1 cellular context compared by ENCODE assay signal in the genomic region with DNA sequence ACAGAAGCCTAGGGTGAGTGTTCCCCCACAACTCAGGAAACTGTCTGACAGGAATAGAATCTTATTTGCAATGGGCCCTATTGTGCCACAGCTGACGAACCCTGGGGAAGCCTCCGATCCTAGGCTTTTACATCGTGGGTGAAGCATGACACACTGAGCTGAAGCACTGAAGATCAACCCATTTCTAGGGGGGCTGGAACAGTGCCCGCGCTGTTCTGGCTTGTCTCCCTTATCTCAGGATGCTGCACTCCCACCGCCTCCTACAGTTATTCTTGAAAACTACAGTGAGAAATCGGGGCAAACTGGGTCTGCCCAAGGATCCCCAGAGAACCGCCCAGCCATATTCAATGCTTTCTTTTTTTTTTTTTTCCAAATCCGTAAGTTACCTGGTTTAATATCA.
TF ChIP-seq lines count a peak whose summit lies in the region.

No MANE protein-coding gene starts in this region.

TF ChIP-seq in WTC11, 78 proteins besides CTCF, POLR2A, EP300 and RAD21 (continued from another document):
- TF ChIP-seq, protein P1, sequence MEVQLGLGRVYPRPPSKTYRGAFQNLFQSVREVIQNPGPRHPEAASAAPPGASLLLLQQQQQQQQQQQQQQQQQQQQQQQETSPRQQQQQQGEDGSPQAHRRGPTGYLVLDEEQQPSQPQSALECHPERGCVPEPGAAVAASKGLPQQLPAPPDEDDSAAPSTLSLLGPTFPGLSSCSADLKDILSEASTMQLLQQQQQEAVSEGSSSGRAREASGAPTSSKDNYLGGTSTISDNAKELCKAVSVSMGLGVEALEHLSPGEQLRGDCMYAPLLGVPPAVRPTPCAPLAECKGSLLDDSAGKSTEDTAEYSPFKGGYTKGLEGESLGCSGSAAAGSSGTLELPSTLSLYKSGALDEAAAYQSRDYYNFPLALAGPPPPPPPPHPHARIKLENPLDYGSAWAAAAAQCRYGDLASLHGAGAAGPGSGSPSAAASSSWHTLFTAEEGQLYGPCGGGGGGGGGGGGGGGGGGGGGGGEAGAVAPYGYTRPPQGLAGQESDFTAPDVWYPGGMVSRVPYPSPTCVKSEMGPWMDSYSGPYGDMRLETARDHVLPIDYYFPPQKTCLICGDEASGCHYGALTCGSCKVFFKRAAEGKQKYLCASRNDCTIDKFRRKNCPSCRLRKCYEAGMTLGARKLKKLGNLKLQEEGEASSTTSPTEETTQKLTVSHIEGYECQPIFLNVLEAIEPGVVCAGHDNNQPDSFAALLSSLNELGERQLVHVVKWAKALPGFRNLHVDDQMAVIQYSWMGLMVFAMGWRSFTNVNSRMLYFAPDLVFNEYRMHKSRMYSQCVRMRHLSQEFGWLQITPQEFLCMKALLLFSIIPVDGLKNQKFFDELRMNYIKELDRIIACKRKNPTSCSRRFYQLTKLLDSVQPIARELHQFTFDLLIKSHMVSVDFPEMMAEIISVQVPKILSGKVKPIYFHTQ (CRISPR knock-in tag; IDR thresholded peaks at IDR 0.05) = no peak
- TF ChIP-seq, protein P2, sequence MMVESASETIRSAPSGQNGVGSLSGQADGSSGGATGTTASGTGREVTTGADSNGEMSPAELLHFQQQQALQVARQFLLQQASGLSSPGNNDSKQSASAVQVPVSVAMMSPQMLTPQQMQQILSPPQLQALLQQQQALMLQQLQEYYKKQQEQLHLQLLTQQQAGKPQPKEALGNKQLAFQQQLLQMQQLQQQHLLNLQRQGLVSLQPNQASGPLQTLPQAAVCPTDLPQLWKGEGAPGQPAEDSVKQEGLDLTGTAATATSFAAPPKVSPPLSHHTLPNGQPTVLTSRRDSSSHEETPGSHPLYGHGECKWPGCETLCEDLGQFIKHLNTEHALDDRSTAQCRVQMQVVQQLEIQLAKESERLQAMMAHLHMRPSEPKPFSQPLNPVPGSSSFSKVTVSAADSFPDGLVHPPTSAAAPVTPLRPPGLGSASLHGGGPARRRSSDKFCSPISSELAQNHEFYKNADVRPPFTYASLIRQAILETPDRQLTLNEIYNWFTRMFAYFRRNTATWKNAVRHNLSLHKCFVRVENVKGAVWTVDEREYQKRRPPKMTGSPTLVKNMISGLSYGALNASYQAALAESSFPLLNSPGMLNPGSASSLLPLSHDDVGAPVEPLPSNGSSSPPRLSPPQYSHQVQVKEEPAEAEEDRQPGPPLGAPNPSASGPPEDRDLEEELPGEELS (CRISPR knock-in tag; IDR thresholded peaks at IDR 0.05) = no peak
- no peak for TF ChIP-seq OVOL2 (CRISPR knock-in tag; IDR thresholded peaks at IDR 0.05; ENCODE audit: borderline replicate concordance)
- TF ChIP-seq, protein P3, sequence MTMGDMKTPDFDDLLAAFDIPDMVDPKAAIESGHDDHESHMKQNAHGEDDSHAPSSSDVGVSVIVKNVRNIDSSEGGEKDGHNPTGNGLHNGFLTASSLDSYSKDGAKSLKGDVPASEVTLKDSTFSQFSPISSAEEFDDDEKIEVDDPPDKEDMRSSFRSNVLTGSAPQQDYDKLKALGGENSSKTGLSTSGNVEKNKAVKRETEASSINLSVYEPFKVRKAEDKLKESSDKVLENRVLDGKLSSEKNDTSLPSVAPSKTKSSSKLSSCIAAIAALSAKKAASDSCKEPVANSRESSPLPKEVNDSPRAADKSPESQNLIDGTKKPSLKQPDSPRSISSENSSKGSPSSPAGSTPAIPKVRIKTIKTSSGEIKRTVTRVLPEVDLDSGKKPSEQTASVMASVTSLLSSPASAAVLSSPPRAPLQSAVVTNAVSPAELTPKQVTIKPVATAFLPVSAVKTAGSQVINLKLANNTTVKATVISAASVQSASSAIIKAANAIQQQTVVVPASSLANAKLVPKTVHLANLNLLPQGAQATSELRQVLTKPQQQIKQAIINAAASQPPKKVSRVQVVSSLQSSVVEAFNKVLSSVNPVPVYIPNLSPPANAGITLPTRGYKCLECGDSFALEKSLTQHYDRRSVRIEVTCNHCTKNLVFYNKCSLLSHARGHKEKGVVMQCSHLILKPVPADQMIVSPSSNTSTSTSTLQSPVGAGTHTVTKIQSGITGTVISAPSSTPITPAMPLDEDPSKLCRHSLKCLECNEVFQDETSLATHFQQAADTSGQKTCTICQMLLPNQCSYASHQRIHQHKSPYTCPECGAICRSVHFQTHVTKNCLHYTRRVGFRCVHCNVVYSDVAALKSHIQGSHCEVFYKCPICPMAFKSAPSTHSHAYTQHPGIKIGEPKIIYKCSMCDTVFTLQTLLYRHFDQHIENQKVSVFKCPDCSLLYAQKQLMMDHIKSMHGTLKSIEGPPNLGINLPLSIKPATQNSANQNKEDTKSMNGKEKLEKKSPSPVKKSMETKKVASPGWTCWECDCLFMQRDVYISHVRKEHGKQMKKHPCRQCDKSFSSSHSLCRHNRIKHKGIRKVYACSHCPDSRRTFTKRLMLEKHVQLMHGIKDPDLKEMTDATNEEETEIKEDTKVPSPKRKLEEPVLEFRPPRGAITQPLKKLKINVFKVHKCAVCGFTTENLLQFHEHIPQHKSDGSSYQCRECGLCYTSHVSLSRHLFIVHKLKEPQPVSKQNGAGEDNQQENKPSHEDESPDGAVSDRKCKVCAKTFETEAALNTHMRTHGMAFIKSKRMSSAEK (CRISPR knock-in tag; IDR thresholded peaks at IDR 0.05; ENCODE audit: borderline replicate concordance) = no peak
- TF ChIP-seq KAT7 (CRISPR knock-in tag; IDR thresholded peaks at IDR 0.05; ENCODE audit: borderline replicate concordance) = no peak
- no peak for TF ChIP-seq NR2C2 (CRISPR knock-in tag; IDR thresholded peaks at IDR 0.05)
- TF ChIP-seq FOXP1 (CRISPR knock-in tag; IDR thresholded peaks at IDR 0.05; ENCODE audit: borderline replicate concordance) = no peak
- no peak for TF ChIP-seq NFATC4 (CRISPR knock-in tag; IDR thresholded peaks at IDR 0.05)
- TF ChIP-seq, protein P4, sequence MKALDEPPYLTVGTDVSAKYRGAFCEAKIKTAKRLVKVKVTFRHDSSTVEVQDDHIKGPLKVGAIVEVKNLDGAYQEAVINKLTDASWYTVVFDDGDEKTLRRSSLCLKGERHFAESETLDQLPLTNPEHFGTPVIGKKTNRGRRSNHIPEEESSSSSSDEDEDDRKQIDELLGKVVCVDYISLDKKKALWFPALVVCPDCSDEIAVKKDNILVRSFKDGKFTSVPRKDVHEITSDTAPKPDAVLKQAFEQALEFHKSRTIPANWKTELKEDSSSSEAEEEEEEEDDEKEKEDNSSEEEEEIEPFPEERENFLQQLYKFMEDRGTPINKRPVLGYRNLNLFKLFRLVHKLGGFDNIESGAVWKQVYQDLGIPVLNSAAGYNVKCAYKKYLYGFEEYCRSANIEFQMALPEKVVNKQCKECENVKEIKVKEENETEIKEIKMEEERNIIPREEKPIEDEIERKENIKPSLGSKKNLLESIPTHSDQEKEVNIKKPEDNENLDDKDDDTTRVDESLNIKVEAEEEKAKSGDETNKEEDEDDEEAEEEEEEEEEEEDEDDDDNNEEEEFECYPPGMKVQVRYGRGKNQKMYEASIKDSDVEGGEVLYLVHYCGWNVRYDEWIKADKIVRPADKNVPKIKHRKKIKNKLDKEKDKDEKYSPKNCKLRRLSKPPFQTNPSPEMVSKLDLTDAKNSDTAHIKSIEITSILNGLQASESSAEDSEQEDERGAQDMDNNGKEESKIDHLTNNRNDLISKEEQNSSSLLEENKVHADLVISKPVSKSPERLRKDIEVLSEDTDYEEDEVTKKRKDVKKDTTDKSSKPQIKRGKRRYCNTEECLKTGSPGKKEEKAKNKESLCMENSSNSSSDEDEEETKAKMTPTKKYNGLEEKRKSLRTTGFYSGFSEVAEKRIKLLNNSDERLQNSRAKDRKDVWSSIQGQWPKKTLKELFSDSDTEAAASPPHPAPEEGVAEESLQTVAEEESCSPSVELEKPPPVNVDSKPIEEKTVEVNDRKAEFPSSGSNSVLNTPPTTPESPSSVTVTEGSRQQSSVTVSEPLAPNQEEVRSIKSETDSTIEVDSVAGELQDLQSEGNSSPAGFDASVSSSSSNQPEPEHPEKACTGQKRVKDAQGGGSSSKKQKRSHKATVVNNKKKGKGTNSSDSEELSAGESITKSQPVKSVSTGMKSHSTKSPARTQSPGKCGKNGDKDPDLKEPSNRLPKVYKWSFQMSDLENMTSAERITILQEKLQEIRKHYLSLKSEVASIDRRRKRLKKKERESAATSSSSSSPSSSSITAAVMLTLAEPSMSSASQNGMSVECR (CRISPR knock-in tag; IDR thresholded peaks at IDR 0.05; ENCODE audit: borderline replicate concordance) = no peak
- TF ChIP-seq, protein P5, sequence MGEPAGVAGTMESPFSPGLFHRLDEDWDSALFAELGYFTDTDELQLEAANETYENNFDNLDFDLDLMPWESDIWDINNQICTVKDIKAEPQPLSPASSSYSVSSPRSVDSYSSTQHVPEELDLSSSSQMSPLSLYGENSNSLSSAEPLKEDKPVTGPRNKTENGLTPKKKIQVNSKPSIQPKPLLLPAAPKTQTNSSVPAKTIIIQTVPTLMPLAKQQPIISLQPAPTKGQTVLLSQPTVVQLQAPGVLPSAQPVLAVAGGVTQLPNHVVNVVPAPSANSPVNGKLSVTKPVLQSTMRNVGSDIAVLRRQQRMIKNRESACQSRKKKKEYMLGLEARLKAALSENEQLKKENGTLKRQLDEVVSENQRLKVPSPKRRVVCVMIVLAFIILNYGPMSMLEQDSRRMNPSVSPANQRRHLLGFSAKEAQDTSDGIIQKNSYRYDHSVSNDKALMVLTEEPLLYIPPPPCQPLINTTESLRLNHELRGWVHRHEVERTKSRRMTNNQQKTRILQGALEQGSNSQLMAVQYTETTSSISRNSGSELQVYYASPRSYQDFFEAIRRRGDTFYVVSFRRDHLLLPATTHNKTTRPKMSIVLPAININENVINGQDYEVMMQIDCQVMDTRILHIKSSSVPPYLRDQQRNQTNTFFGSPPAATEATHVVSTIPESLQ (CRISPR knock-in tag; IDR thresholded peaks at IDR 0.05) = no peak
- TF ChIP-seq, protein P6, sequence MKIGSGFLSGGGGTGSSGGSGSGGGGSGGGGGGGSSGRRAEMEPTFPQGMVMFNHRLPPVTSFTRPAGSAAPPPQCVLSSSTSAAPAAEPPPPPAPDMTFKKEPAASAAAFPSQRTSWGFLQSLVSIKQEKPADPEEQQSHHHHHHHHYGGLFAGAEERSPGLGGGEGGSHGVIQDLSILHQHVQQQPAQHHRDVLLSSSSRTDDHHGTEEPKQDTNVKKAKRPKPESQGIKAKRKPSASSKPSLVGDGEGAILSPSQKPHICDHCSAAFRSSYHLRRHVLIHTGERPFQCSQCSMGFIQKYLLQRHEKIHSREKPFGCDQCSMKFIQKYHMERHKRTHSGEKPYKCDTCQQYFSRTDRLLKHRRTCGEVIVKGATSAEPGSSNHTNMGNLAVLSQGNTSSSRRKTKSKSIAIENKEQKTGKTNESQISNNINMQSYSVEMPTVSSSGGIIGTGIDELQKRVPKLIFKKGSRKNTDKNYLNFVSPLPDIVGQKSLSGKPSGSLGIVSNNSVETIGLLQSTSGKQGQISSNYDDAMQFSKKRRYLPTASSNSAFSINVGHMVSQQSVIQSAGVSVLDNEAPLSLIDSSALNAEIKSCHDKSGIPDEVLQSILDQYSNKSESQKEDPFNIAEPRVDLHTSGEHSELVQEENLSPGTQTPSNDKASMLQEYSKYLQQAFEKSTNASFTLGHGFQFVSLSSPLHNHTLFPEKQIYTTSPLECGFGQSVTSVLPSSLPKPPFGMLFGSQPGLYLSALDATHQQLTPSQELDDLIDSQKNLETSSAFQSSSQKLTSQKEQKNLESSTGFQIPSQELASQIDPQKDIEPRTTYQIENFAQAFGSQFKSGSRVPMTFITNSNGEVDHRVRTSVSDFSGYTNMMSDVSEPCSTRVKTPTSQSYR (CRISPR knock-in tag; IDR thresholded peaks at IDR 0.05) = no peak
- TF ChIP-seq, protein P7, sequence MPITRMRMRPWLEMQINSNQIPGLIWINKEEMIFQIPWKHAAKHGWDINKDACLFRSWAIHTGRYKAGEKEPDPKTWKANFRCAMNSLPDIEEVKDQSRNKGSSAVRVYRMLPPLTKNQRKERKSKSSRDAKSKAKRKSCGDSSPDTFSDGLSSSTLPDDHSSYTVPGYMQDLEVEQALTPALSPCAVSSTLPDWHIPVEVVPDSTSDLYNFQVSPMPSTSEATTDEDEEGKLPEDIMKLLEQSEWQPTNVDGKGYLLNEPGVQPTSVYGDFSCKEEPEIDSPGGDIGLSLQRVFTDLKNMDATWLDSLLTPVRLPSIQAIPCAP (CRISPR knock-in tag; IDR thresholded peaks at IDR 0.05) = no peak
- TF ChIP-seq, protein P8, sequence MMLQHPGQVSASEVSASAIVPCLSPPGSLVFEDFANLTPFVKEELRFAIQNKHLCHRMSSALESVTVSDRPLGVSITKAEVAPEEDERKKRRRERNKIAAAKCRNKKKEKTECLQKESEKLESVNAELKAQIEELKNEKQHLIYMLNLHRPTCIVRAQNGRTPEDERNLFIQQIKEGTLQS (CRISPR knock-in tag; conservative IDR thresholded peaks at IDR 0.05) = no peak
